In genomic region chr5:145681686-145682085, GRCh38 we compare ENCODE assay signal across 8 cellular contexts.
DNase-seq lines count a peak whose midpoint lies in the region; ATAC-seq, FAIRE-seq and TF ChIP-seq lines count a peak whose summit lies in the region.

No MANE protein-coding gene starts in this region.

- H3K9me3 ChIP-seq in heart right ventricle (no peaks in the 10 kb centered on the region), sigmoid colon (no peaks in the 10 kb centered on the region)

- H3K27me3 ChIP-seq in heart right ventricle, result no peaks in the 10 kb centered on the region
- H3K27me3 ChIP-seq in sigmoid colon, result no peaks in the 10 kb centered on the region

- FAIRE-seq in G401.6 (lab: Jason Lieb, UNC), result peak; percentile 87

- no peak overlapping the region for H3K4me3 Mint-ChIP-seq in activated T-helper 17 cell treated with anti-CD3 and anti-CD28 coated beads, Interleukin-2, amount 50 U/mL, for 72 hours

- no peak for TF ChIP-seq POLR2A in sigmoid colon (IDR thresholded peaks at IDR 0.05)

- intact Hi-C loops in heart right ventricle (cut with DNase I) (loop anchor here in 9 of 10 donors (2.0 to 10.0 kb wide), 9 partner anchors 131 to 453 kb away; no protein-coding TSS in a partner anchor), sigmoid colon (cut with DNase I) (loop anchor here (5.0 kb wide), 1 partner anchor 151 kb away; no protein-coding TSS in a partner anchor)

- H3K27me3 Mint-ChIP-seq in activated T-helper 17 cell treated with anti-CD3 and anti-CD28 coated beads, Interleukin-2, amount 50 U/mL, for 72 hours, result no peaks in the 10 kb centered on the region

- H3K27ac ChIP-seq in heart right ventricle, result no peak overlapping the region
- H3K27ac ChIP-seq in sigmoid colon, result peak overlapping the region in 3 of 4 donors; percentile 66 to 83 (median 80)

- H3K36me3 Mint-ChIP-seq in activated T-helper 17 cell treated with anti-CD3 and anti-CD28 coated beads, Interleukin-2, amount 50 U/mL, for 72 hours (ENCODE audit: low read depth), result no peaks in the 10 kb centered on the region

- peaks cover 0 to 9% (median 4%) of the 10 kb centered on the region in 9 donors for H3K4me1 ChIP-seq in heart right ventricle
- H3K4me1 ChIP-seq in sigmoid colon, result peaks cover 0 to 42% (median 19%) of the 10 kb centered on the region in 4 donors

- ATAC-seq in GM19467 (IDR thresholded peaks at IDR 0.05; ENCODE audit: unreplicated experiment) (peak; percentile 97), HG03442 (IDR thresholded peaks at IDR 0.05; ENCODE audit: unreplicated experiment) (peak; percentile 97), heart right ventricle (peak; percentile 57 to 90 (median 84))
- ATAC-seq in activated T-helper 17 cell treated with anti-CD3 and anti-CD28 coated beads, Interleukin-2, amount 50 U/mL, for 72 hours (replicated peaks), result peak; percentile 74

- no peak overlapping the region for H3K27ac Mint-ChIP-seq in activated T-helper 17 cell treated with anti-CD3 and anti-CD28 coated beads, Interleukin-2, amount 50 U/mL, for 72 hours

- H3K4me3 ChIP-seq in heart right ventricle (no peak overlapping the region), sigmoid colon (no peak overlapping the region)

- DNase-seq in NCI-H510A treated with DMSO at 0.1 percent for 48 hours (lab: John Stamatoyannopoulos, UW), result peak; percentile 74
- peak in 1 of 2 donors; percentile 46 for DNase-seq in heart right ventricle
- DNase-seq in sigmoid colon, result no peak
- no peak for DNase-seq in effector CD8-positive, alpha-beta T cell (lab: John Stamatoyannopoulos, UW)

- H3K36me3 ChIP-seq in heart right ventricle (no peaks in the 10 kb centered on the region), sigmoid colon (no peaks in the 10 kb centered on the region)

- no peak for TF ChIP-seq EP300 in sigmoid colon (IDR thresholded peaks at IDR 0.05)

- TF ChIP-seq CTCF in heart right ventricle (IDR thresholded peaks at IDR 0.05) (peak; percentile 45 to 80 (median 69)), sigmoid colon (IDR thresholded peaks at IDR 0.05) (peak; percentile 29 to 60 (median 43))

- no peaks in the 10 kb centered on the region for H3K4me1 Mint-ChIP-seq in activated T-helper 17 cell treated with anti-CD3 and anti-CD28 coated beads, Interleukin-2, amount 50 U/mL, for 72 hours

- no peaks in the 10 kb centered on the region for H3K9me3 Mint-ChIP-seq in activated T-helper 17 cell treated with anti-CD3 and anti-CD28 coated beads, Interleukin-2, amount 50 U/mL, for 72 hours

Comparison
In these comparisons a context has a peak if more than half of its experiments do, and no peak if none do; other contexts are left out.
1. H3K27ac ChIP-seq: peak in sigmoid colon (3 of 4); none in heart right ventricle (0 of 10).
2. Peak in every context shown above with its lines, with median percentiles within 50 percentile points of each other: ATAC-seq.